In genomic region chr3:124986153-124987143, GRCh38 we compare ENCODE assay signal across 9 cellular contexts. TPM values are rescaled to one million over a fixed set of nuclear protein-coding genes. Genes with fewer than 3 reads are reported as not detected.
DNase-seq lines count a peak whose midpoint lies in the region; TF ChIP-seq lines count a peak whose summit lies in the region.
"Had no signal": no experiment of that assay in that cellular context is flagged by ENCODE, and none has a peak within 500 bp of the region (broad histone marks: within the 10 kb centered on the region; RNA-seq: fewer than 3 reads in every experiment).

No MANE protein-coding gene starts in this region.

- peak overlapping the region; percentile 92 for H3K27ac Mint-ChIP-seq in chondrocyte (ENCODE audit: unreplicated experiment)
- no peak overlapping the region for H3K27ac Mint-ChIP-seq in activated naive CD4-positive, alpha-beta T cell treated with anti-CD3 and anti-CD28 coated beads, Interleukin-2, amount 10 ng/mL, durations not matched to agents 7 days and 5 days
- H3K27ac Mint-ChIP-seq: activated naive CD8-positive, alpha-beta T cell had no signal

- H3K4me1 Mint-ChIP-seq in chondrocyte (ENCODE audit: low read depth), result peaks cover 34% of the 10 kb centered on the region
- H3K4me1 Mint-ChIP-seq in activated naive CD4-positive, alpha-beta T cell treated with anti-CD3 and anti-CD28 coated beads, Interleukin-2, amount 10 ng/mL, durations not matched to agents 7 days and 5 days, result peaks cover 10% of the 10 kb centered on the region

- DNase-seq in BJ (ENCODE audit: low read depth) (peak; percentile 88), LHCN-M2 (ENCODE audit: low read depth) (peak; percentile 98), chondrocyte (ENCODE audit: low spot score) (no peak), putamen (ENCODE audit: low spot score) (no peak), MV-4-11 (lab: John Stamatoyannopoulos, UW) (no peak)
- DNase-seq in activated naive CD4-positive, alpha-beta T cell treated with anti-CD3 and anti-CD28 coated beads, Interleukin-2, amount 10 ng/mL, durations not matched to agents 7 days and 5 days, result no peak
- no peak for DNase-seq in stimulated activated naive CD4-positive, alpha-beta T cell (lab: John Stamatoyannopoulos, UW)

- peaks cover 25% of the 10 kb centered on the region for H3K4me1 ChIP-seq in muscle layer of colon (ENCODE audit: insufficient read depth, low read length)

- H3K9me3 ChIP-seq in muscle layer of colon (ENCODE audit: low read length), result no peaks in the 10 kb centered on the region

- H3K4me3 ChIP-seq in BJ (ENCODE audit: low read depth, low read length) (no peak overlapping the region), muscle layer of colon (ENCODE audit: low read depth in 1 of 2, low read length in 2 of 2) (no peak overlapping the region)

- no peak overlapping the region for H3K9ac ChIP-seq in muscle layer of colon (ENCODE audit: low read length)

- peaks cover 21% of the 10 kb centered on the region for H3K36me3 ChIP-seq in BJ (ENCODE audit: control insufficient read depth, insufficient read depth, low read length)
- H3K36me3 ChIP-seq in muscle layer of colon (ENCODE audit: insufficient read depth, low read length), result peaks cover 42% of the 10 kb centered on the region

- H3K9me3 Mint-ChIP-seq in chondrocyte (ENCODE audit: low read depth), result no peaks in the 10 kb centered on the region
- H3K9me3 Mint-ChIP-seq in activated naive CD4-positive, alpha-beta T cell treated with anti-CD3 and anti-CD28 coated beads, Interleukin-2, amount 10 ng/mL, durations not matched to agents 7 days and 5 days, result no peaks in the 10 kb centered on the region

- CTCF ChIA-PET in BJ (lab: Yijun Ruan, JAX), result no interaction called here
- CTCF ChIA-PET in activated naive CD4-positive, alpha-beta T cell treated with anti-CD3 and anti-CD28 coated beads, Interleukin-2, amount 10 ng/mL, durations not matched to agents 7 days and 5 days (lab: Charles Lee), result interaction anchor here (1.1 kb wide), 1 partner anchor 58 kb away, joined by 4 read pairs; no protein-coding TSS in a partner anchor

- TF ChIP-seq CTCF in BJ (IDR thresholded peaks at IDR 0.05; ENCODE audit: insufficient read depth, low read depth, low read length), result peak; percentile 64
- TF ChIP-seq CTCF in chondrocyte (IDR thresholded peaks at IDR 0.05), result peak; percentile 78

- H3K27me3 Mint-ChIP-seq in chondrocyte (ENCODE audit: low read depth), result no peaks in the 10 kb centered on the region
- H3K27me3 Mint-ChIP-seq in activated naive CD4-positive, alpha-beta T cell treated with anti-CD3 and anti-CD28 coated beads, Interleukin-2, amount 10 ng/mL, durations not matched to agents 7 days and 5 days, result no peaks in the 10 kb centered on the region
- H3K27me3 Mint-ChIP-seq: activated naive CD8-positive, alpha-beta T cell had no signal

- H3K27ac ChIP-seq in muscle layer of colon (ENCODE audit: low read depth, low read length), result peak overlapping the region; percentile 3

- H3K4me3 Mint-ChIP-seq in chondrocyte (ENCODE audit: unreplicated experiment), result no peak overlapping the region
- no peak overlapping the region for H3K4me3 Mint-ChIP-seq in activated naive CD4-positive, alpha-beta T cell treated with anti-CD3 and anti-CD28 coated beads, Interleukin-2, amount 10 ng/mL, durations not matched to agents 7 days and 5 days
- H3K4me3 Mint-ChIP-seq: activated naive CD8-positive, alpha-beta T cell had no signal

- H3K36me3 Mint-ChIP-seq in chondrocyte (ENCODE audit: low read depth), result peaks cover 18% of the 10 kb centered on the region
- peaks cover 32% of the 10 kb centered on the region for H3K36me3 Mint-ChIP-seq in activated naive CD4-positive, alpha-beta T cell treated with anti-CD3 and anti-CD28 coated beads, Interleukin-2, amount 10 ng/mL, durations not matched to agents 7 days and 5 days

- POLR2A ChIA-PET in BJ (lab: Charles Lee), result no interaction called here

- H3K27me3 ChIP-seq in BJ (ENCODE audit: control insufficient read depth, insufficient read depth, low read length), result no peaks in the 10 kb centered on the region
- H3K27me3 ChIP-seq in muscle layer of colon (ENCODE audit: control insufficient read depth in 1 of 2, insufficient read depth in 2 of 2, low read length in 2 of 2), result no peaks in the 10 kb centered on the region

RNA-seq across cellular contexts. Expression of gene MUC13, which starts 51.9 kb away (rescaled TPM):
- not detected in 2 replicates for polyA plus RNA-seq in BJ (2011; rRNA removed)
- not detected in 2 replicates for polyA minus RNA-seq in BJ (2011; rRNA and poly(A)+ RNA removed)
- total RNA-seq in LHCN-M2 (2014; rRNA removed) (0.17 and 0.71 TPM in 2 replicates), chondrocyte (not detected in 3 replicates)
- not detected for polyA plus RNA-seq in LHCN-M2 (2012)

Comparison
In these comparisons a context has a peak if more than half of its experiments do, and no peak if none do; other contexts are left out.
1. DNase-seq: peak in BJ (single experiment) and LHCN-M2 (single experiment); none in chondrocyte (single experiment), activated naive CD4-positive, alpha-beta T cell treated with anti-CD3 and anti-CD28 coated beads, Interleukin-2, amount 10 ng/mL, durations not matched to agents 7 days and 5 days (single experiment), putamen (single experiment), stimulated activated naive CD4-positive, alpha-beta T cell (0 of 6) and MV-4-11 (single experiment).